Comparison of ENCODE assay signal across 8 cellular contexts in the genomic region with DNA sequence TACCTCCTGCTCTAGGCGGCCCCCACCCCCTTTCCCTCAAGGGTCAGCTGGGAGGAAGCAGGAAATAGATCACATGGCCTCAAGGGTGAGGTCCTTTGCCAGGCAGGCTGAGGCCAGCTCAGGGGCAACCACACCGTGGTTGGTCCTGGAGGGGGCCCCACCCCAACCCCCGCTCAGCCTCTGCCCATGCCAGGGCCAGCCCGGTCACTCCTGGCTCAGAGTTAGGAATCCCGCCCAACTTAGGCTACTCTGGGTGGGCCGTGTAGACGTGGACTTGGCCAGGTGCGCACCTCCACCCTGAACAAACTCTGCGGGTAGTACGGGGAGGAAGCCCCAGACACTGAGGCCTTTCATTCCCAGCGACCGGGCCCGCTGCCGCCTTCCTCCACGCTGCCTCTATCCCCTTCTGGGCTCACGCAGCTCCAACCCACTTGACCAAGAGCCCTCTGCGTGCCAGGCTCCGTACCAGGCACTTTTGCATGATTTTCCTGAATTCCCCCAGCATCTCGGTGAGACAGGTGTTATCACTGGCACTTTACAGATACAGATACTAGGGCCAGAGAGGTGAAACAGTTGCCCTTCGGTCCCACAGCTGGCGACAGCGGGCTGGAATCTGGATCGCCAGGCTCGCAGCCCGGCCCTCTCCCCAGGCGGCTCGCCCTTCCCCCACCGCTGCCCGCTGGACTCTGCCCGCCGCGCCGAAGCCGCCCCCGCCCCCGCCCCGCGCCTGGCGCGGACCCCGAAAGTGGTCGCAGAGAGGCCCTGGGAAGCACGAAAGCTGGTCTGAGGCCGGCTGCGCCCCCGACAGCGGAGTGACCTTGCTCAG. TPM values are rescaled to one million over a fixed set of nuclear protein-coding genes. Genes with fewer than 3 reads are reported as not detected.
DNase-seq lines count a peak whose midpoint lies in the region; ATAC-seq, FAIRE-seq and TF ChIP-seq lines count a peak whose summit lies in the region.

No MANE protein-coding gene starts in this region.

- no peak for TF ChIP-seq CTCF in AG04449 (IDR thresholded peaks at IDR 0.05; ENCODE audit: insufficient read depth, low read length, missing control alignments)
- TF ChIP-seq CTCF in endothelial cell (IDR thresholded peaks at IDR 0.05; ENCODE audit: unreplicated experiment) = no peak

- peaks cover 5% of the 10 kb centered on the region for H3K4me1 Mint-ChIP-seq in endothelial cell (ENCODE audit: unreplicated experiment)

- peaks cover 4% of the 10 kb centered on the region for H3K36me3 Mint-ChIP-seq in endothelial cell (ENCODE audit: low read depth, unreplicated experiment)

- no peaks in the 10 kb centered on the region for H3K9me3 Mint-ChIP-seq in endothelial cell (ENCODE audit: unreplicated experiment)

- peak overlapping the region; percentile 94 for H3K4me3 Mint-ChIP-seq in endothelial cell (ENCODE audit: unreplicated experiment)

- H3K27ac Mint-ChIP-seq in endothelial cell (ENCODE audit: unreplicated experiment) = peak overlapping the region; percentile 94

- H3K27me3 Mint-ChIP-seq in endothelial cell (ENCODE audit: unreplicated experiment) = peaks cover 5% of the 10 kb centered on the region

- CTCF ChIA-PET in AG04449 (lab: Yijun Ruan, JAX) = interaction anchor here (0.8 to 3.1 kb wide), 6 partner anchors 10 to 229 kb away, joined by 3 to 41 read pairs (median 4); no protein-coding TSS in a partner anchor

- ATAC-seq in HG03460 (IDR thresholded peaks at IDR 0.05; ENCODE audit: unreplicated experiment) (peak; percentile 4), HG03520 (IDR thresholded peaks at IDR 0.05; ENCODE audit: unreplicated experiment) (no peak)

- no peak for DNase-seq in AG04449 (ENCODE audit: low read depth, low spot score)
- no peak for DNase-seq in GM18507 (ENCODE audit: extremely low spot score, insufficient read length, low read depth)
- peak; percentile 72 for DNase-seq in T1000 (lab: John Stamatoyannopoulos, UW)
- DNase-seq in endothelial cell (ENCODE audit: low spot score) = peak; percentile 49
- peak; percentile 88 for DNase-seq in mucosa of gallbladder (ENCODE audit: low spot score)
- DNase-seq in ureter (ENCODE audit: low spot score) = peak; percentile 91

- H3K4me3 ChIP-seq in AG04449 (ENCODE audit: low read depth, low read length) = peak overlapping the region; percentile 85

- FAIRE-seq in GM18507 (lab: Jason Lieb, UNC) = peak; percentile 72

- POLR2A ChIA-PET in AG04449 (lab: Yijun Ruan, JAX) = interaction anchor here (0.6 to 2.7 kb wide), 8 partner anchors 7 to 247 kb away, joined by 3 to 10 read pairs (median 4); a partner anchor contains a TSS

RNA-seq across cellular contexts. Expression of a gene that starts 0.8 kb away (rescaled TPM):
- total RNA-seq in endothelial cell (ENCODE audit: unreplicated experiment) (33.9 TPM), mucosa of gallbladder (111 TPM), ureter (77.2 TPM)

RNA-seq across cellular contexts. Expression of a gene that starts 8.8 kb away (rescaled TPM):
- total RNA-seq in endothelial cell (ENCODE audit: unreplicated experiment) = 138 TPM
- total RNA-seq in mucosa of gallbladder = 63.2 TPM
- 68.6 TPM for total RNA-seq in ureter

RNA-seq across cellular contexts. Expression of a gene that starts 21.6 kb away (rescaled TPM):
- total RNA-seq in endothelial cell (ENCODE audit: unreplicated experiment) (35.4 TPM), mucosa of gallbladder (49.0 TPM), ureter (44.1 TPM)

RNA-seq across cellular contexts. Expression of a gene that starts 25.4 kb away (rescaled TPM):
- total RNA-seq in endothelial cell (ENCODE audit: unreplicated experiment) (30.0 TPM), mucosa of gallbladder (57.6 TPM), ureter (54.1 TPM)

RNA-seq across cellular contexts. Expression of a gene that starts 56.5 kb away (rescaled TPM):
- total RNA-seq in endothelial cell (ENCODE audit: unreplicated experiment) (54.4 TPM), mucosa of gallbladder (35.0 TPM), ureter (45.6 TPM)

Comparison
In these comparisons a context has a peak if more than half of its experiments do, and no peak if none do; other contexts are left out.
1. DNase-seq: peak in T1000 (single experiment), endothelial cell (single experiment), mucosa of gallbladder (single experiment) and ureter (single experiment); none in AG04449 (single experiment) and GM18507 (single experiment).